In the genomic region with DNA sequence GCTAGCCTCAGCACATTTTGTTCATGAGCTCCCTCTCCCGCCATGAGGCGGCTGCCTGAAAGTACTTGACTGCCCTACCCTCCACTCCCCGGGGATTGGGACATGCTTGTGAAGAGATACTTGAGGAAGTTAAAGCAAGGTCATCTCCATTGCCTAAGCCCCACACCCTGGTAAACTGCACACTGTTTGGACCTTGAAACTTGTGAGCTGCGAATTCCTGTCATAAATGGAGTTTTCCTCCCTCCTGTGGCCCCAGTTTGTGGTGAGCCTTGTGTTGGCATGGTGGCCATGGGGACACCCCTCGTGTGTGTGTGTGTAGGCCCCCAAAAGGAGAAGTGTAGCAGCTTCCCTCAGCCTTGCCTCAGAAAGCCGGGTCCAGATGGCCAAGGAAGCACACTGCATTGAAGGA, we compare ENCODE assay signal across 9 cellular contexts.
DNase-seq lines count a peak whose midpoint lies in the region; ATAC-seq, FAIRE-seq and TF ChIP-seq lines count a peak whose summit lies in the region.
"Had no signal": no experiment of that assay in that cellular context is flagged by ENCODE, and none has a peak within 500 bp of the region (broad histone marks: within the 10 kb centered on the region; RNA-seq: fewer than 3 reads in every experiment).

No MANE protein-coding gene starts in this region.

- dilution Hi-C loops in endothelial cell of umbilical vein (cut with MboI; ENCODE audit: extremely low pct_ligation_motif_present, low sequenced_read_pairs) = no loop called here

- no peaks in the 10 kb centered on the region for H4K20me1 ChIP-seq in endothelial cell of umbilical vein (replicated peaks; ENCODE audit: control insufficient read depth, extremely low read depth, insufficient read depth, low read length)

- H3K4me3 ChIP-seq in endothelial cell of umbilical vein (replicated peaks in 1 of 3; ENCODE audit: insufficient read depth in 1 of 3, low read depth in 1 of 3, low read length in 3 of 3) (no peak overlapping the region), mucosa of rectum (ENCODE audit: low read length in 2 of 2) (no peak overlapping the region), upper lobe of right lung (no peak overlapping the region), H7 (ENCODE audit: insufficient read depth, low read depth, low read length) (no peak overlapping the region)

- no peaks in the 10 kb centered on the region for H3K9me3 ChIP-seq in endothelial cell of umbilical vein (replicated peaks; ENCODE audit: control insufficient read depth, insufficient read depth, low read length)
- H3K9me3 ChIP-seq in mucosa of rectum (ENCODE audit: control insufficient read depth in 2 of 2, low read length in 2 of 2) = no peaks in the 10 kb centered on the region
- no peaks in the 10 kb centered on the region for H3K9me3 ChIP-seq in upper lobe of right lung

- no peaks in the 10 kb centered on the region for H3K4me1 ChIP-seq in endothelial cell of umbilical vein (ENCODE audit: control insufficient read depth, extremely low read depth, insufficient read depth, low read length)
- peaks cover 0 to 16% of the 10 kb centered on the region in 2 donors for H3K4me1 ChIP-seq in mucosa of rectum (ENCODE audit: control insufficient read depth in 2 of 2, insufficient read depth in 2 of 2, low read length in 2 of 2)
- H3K4me1 ChIP-seq in upper lobe of right lung = peaks cover 53% of the 10 kb centered on the region

- no peaks in the 10 kb centered on the region for H3K36me3 ChIP-seq in endothelial cell of umbilical vein (ENCODE audit: control insufficient read depth in 2 of 2, extremely low read depth in 1 of 2, insufficient read depth in 2 of 2, low read length in 2 of 2)
- H3K36me3 ChIP-seq in mucosa of rectum (ENCODE audit: control insufficient read depth in 2 of 2, insufficient read depth in 2 of 2, low read length in 2 of 2) = no peaks in the 10 kb centered on the region
- H3K36me3 ChIP-seq in upper lobe of right lung = no peaks in the 10 kb centered on the region
- no peaks in the 10 kb centered on the region for H3K36me3 ChIP-seq in H7 (replicated peaks; ENCODE audit: control insufficient read depth, insufficient read depth, low read length)

- DNase-seq in NOMO-1 (lab: John Stamatoyannopoulos, UW; ENCODE audit: unreplicated experiment in 2 of 2) = peak; percentile 82 to 84
- DNase-seq in endothelial cell of umbilical vein (ENCODE audit: low read depth, low spot score) = no peak
- peak; percentile 83 for DNase-seq in upper lobe of right lung
- no peak for DNase-seq in H7
- no peak for DNase-seq in NCI-H2081 (lab: John Stamatoyannopoulos, UW)
- DNase-seq: activated CD8-positive, alpha-beta memory T cell treated with anti-CD3 and anti-CD28 coated beads, Interleukin-2, amount 50 U/mL, for 48 hours had no signal

- no TSS peak for BruUV-seq in endothelial cell of umbilical vein (replicated peaks; lab: Mats Ljungman, UMichigan)

- H2AFZ ChIP-seq in endothelial cell of umbilical vein (ENCODE audit: low read depth, low read length) = peak overlapping the region; percentile 12

- no peak for FAIRE-seq in endothelial cell of umbilical vein (lab: Jason Lieb, UNC)

- CTCF ChIA-PET in endothelial cell of umbilical vein (lab: Charles Lee) = interaction anchor here (1.2 kb wide), 1 partner anchor 99 kb away, joined by 3 read pairs; no protein-coding TSS in a partner anchor

- TF ChIP-seq POLR2A in endothelial cell of umbilical vein (IDR thresholded peaks at IDR 0.05; ENCODE audit: low read depth, low read length) = no peak

- H3K9ac ChIP-seq in endothelial cell of umbilical vein (replicated peaks; ENCODE audit: extremely low read depth, insufficient read depth, low read length) = no peak overlapping the region
- no peak overlapping the region for H3K9ac ChIP-seq in mucosa of rectum (ENCODE audit: low read depth in 1 of 2, low read length in 2 of 2)

- peak; percentile 92 for ATAC-seq in upper lobe of right lung
- ATAC-seq in HG02852 (IDR thresholded peaks at IDR 0.05; ENCODE audit: unreplicated experiment) = no peak

- POLR2A ChIA-PET in endothelial cell of umbilical vein (lab: Charles Lee) = no interaction called here

- H3K27ac ChIP-seq in endothelial cell of umbilical vein (ENCODE audit: insufficient read depth, low read depth, low read length) = no peak overlapping the region
- H3K27ac ChIP-seq in mucosa of rectum (ENCODE audit: low read depth in 2 of 2, low read length in 2 of 2) = peak overlapping the region; percentile 4 to 48
- H3K27ac ChIP-seq in upper lobe of right lung = peak overlapping the region; percentile 71
- H3K27ac ChIP-seq: RWPE1 had no signal

- no peaks in the 10 kb centered on the region for H3K27me3 ChIP-seq in endothelial cell of umbilical vein (ENCODE audit: control insufficient read depth in 2 of 2, insufficient read depth in 2 of 2, low read length in 2 of 2)
- H3K27me3 ChIP-seq in mucosa of rectum (ENCODE audit: control insufficient read depth in 2 of 2, insufficient read depth in 2 of 2, low read length in 2 of 2) = no peaks in the 10 kb centered on the region
- no peaks in the 10 kb centered on the region for H3K27me3 ChIP-seq in upper lobe of right lung
- no peaks in the 10 kb centered on the region for H3K27me3 ChIP-seq in H7 (ENCODE audit: control insufficient read depth, insufficient read depth, low read length)

- H3K79me2 ChIP-seq in endothelial cell of umbilical vein (ENCODE audit: control insufficient read depth, insufficient read depth, low read length) = no peaks in the 10 kb centered on the region

- no peak overlapping the region for H3K4me2 ChIP-seq in endothelial cell of umbilical vein (ENCODE audit: insufficient read depth, low read length)

- no peaks in the 10 kb centered on the region for H3K9me1 ChIP-seq in endothelial cell of umbilical vein (replicated peaks; ENCODE audit: control insufficient read depth, extremely low read depth, insufficient read depth, low read length)

- TF ChIP-seq CTCF in endothelial cell of umbilical vein (IDR thresholded peaks at IDR 0.05; ENCODE audit: extremely low read depth in 1 of 2, insufficient read depth in 1 of 2, low read depth in 1 of 2, low read length in 2 of 2) (no peak), upper lobe of right lung (IDR thresholded peaks at IDR 0.05) (no peak)

- intact Hi-C loops in endothelial cell of umbilical vein (cut with micrococcal nuclease) = no loop called here
- intact Hi-C loops in upper lobe of right lung (cut with DNase I) = no loop called here

TF ChIP-seq in endothelial cell of umbilical vein, 7 proteins besides CTCF, POLR2A, EP300 and RAD21:
- TF ChIP-seq POLR2AphosphoS5 (IDR thresholded peaks at IDR 0.05; ENCODE audit: insufficient read depth, low read depth, low read length) (no peak), EZH2 (IDR thresholded peaks at IDR 0.05; ENCODE audit: borderline replicate concordance, low read depth, low read length, severe bottlenecking) (no peak), GATA2 (IDR thresholded peaks at IDR 0.05; ENCODE audit: insufficient read depth, insufficient read length, low read depth, low read length) (no peak), MYC (IDR thresholded peaks at IDR 0.05; ENCODE audit: low read depth, low read length) (no peak), FOS (IDR thresholded peaks at IDR 0.05; ENCODE audit: borderline replicate concordance, insufficient read depth, low read length) (no peak), JUN (IDR thresholded peaks at IDR 0.05; ENCODE audit: borderline replicate concordance, insufficient read depth, insufficient read length, low read depth) (no peak)
- TF ChIP-seq, protein P1, sequence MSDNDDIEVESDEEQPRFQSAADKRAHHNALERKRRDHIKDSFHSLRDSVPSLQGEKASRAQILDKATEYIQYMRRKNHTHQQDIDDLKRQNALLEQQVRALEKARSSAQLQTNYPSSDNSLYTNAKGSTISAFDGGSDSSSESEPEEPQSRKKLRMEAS (IDR thresholded peaks at IDR 0.05; ENCODE audit: insufficient read depth, insufficient read length) = no peak

Comparison
In these comparisons a context has a peak if more than half of its experiments do, and no peak if none do; other contexts are left out.
1. DNase-seq: peak in NOMO-1 (2 of 2) and upper lobe of right lung (single experiment); none in endothelial cell of umbilical vein (single experiment), H7 (single experiment) and NCI-H2081 (0 of 2).